Comparison of ENCODE assay signal across 11 cellular contexts in genomic region chr6:54135665-54136370, GRCh38. TPM values are rescaled to one million over a fixed set of nuclear protein-coding genes. Genes with fewer than 3 reads are reported as not detected.
A peak's percentile ranks its signal among the peaks of the same experiment; 100 is the strongest.
DNase-seq lines count a peak whose midpoint lies in the region; ATAC-seq and TF ChIP-seq lines count a peak whose summit lies in the region.
"Had no signal": no experiment of that assay in that cellular context is flagged by ENCODE, and none has a peak within 500 bp of the region (broad histone marks: within the 10 kb centered on the region; RNA-seq: fewer than 3 reads in every experiment).

No MANE protein-coding gene starts in this region.

- H3K4me3 ChIP-seq in left ventricle myocardium inferior, result no peak overlapping the region
- no peak overlapping the region for H3K4me3 ChIP-seq in astrocyte of the spinal cord (ENCODE audit: low read depth, low read length)
- H3K4me3 ChIP-seq in upper lobe of right lung, result no peak overlapping the region
- H3K4me3 ChIP-seq: vagina had no signal

- no peak overlapping the region for H3K27ac ChIP-seq in left ventricle myocardium inferior (replicated peaks)
- no peak overlapping the region for H3K27ac ChIP-seq in upper lobe of right lung
- H3K27ac ChIP-seq: vagina had no signal

- H3K27me3 ChIP-seq in left ventricle myocardium inferior (ENCODE audit: low read depth), result no peaks in the 10 kb centered on the region
- no peaks in the 10 kb centered on the region for H3K27me3 ChIP-seq in upper lobe of right lung
- H3K27me3 ChIP-seq: vagina had no signal

- no peak overlapping the region for H3K4me3 Mint-ChIP-seq in immature natural killer cell

- ATAC-seq in left ventricle myocardium superior, result peak; percentile 24
- peak; percentile 42 for ATAC-seq in upper lobe of right lung

- DNase-seq in left ventricle myocardium superior (no peak), left ventricle myocardium inferior (no peak), astrocyte of the spinal cord (ENCODE audit: low read depth, low spot score) (peak; percentile 75), kidney tubule cell (ENCODE audit: low spot score) (peak; percentile 31), upper lobe of right lung (no peak), GM10266 (ENCODE audit: extremely low spot score) (no peak), immature natural killer cell (no peak), GM13977 (ENCODE audit: low spot score) (no peak)
- DNase-seq: activated effector memory CD4-positive, alpha-beta T cell treated with anti-CD3 and anti-CD28 coated beads, Interleukin-2, amount 50 U/mL, for 16 hours had no signal

- peaks cover 0 to 3% (median 0%) of the 10 kb centered on the region in 3 donors for H3K36me3 Mint-ChIP-seq in immature natural killer cell

- no peak overlapping the region for H3K27ac Mint-ChIP-seq in immature natural killer cell

- TF ChIP-seq CTCF in left ventricle myocardium inferior (IDR thresholded peaks at IDR 0.05; ENCODE audit: borderline replicate concordance) (no peak), astrocyte of the spinal cord (IDR thresholded peaks at IDR 0.05; ENCODE audit: low read depth, low read length) (no peak), upper lobe of right lung (IDR thresholded peaks at IDR 0.05) (no peak), GM10266 (IDR thresholded peaks at IDR 0.05; ENCODE audit: control insufficient read depth, insufficient read depth, low read depth, missing control alignments) (no peak), GM13977 (IDR thresholded peaks at IDR 0.05; ENCODE audit: extremely low read depth, insufficient read depth, missing control alignments) (no peak)

- H3K27me3 Mint-ChIP-seq in immature natural killer cell (ENCODE audit: low read depth in 3 of 3), result peaks cover 0 to 3% (median 0%) of the 10 kb centered on the region in 3 donors

- intact Hi-C loops in left ventricle myocardium superior (cut with micrococcal nuclease), result no loop called here
- intact Hi-C loops in left ventricle myocardium inferior (cut with micrococcal nuclease), result no loop called here
- intact Hi-C loops in upper lobe of right lung (cut with DNase I), result no loop called here

- H3K4me1 ChIP-seq in left ventricle myocardium inferior (peaks cover 80% of the 10 kb centered on the region), upper lobe of right lung (no peaks in the 10 kb centered on the region)
- H3K4me1 ChIP-seq: vagina had no signal

- H3K9me3 Mint-ChIP-seq in immature natural killer cell, result peaks cover 2 to 19% (median 6%) of the 10 kb centered on the region in 6 donors

- H3K36me3 ChIP-seq in left ventricle myocardium inferior (no peaks in the 10 kb centered on the region), upper lobe of right lung (no peaks in the 10 kb centered on the region)
- H3K36me3 ChIP-seq: vagina had no signal

- H3K9me3 ChIP-seq in left ventricle myocardium inferior (replicated peaks), result no peaks in the 10 kb centered on the region
- no peaks in the 10 kb centered on the region for H3K9me3 ChIP-seq in upper lobe of right lung
- H3K9me3 ChIP-seq: vagina had no signal

- H3K4me1 Mint-ChIP-seq in immature natural killer cell, result no peaks in the 10 kb centered on the region

- in situ Hi-C loops in astrocyte of the spinal cord (cut with HindIII; ENCODE audit: low sequenced_read_pairs) (no loop called here), GM13977 (cut with MboI; ENCODE audit: low pct_unique_long_range_greater_than_20kb, low sequenced_read_pairs, unreplicated experiment) (no loop called here)

RNA-seq across cellular contexts. Expression of gene MLIP, which starts 24.6 kb away (rescaled TPM):
- total RNA-seq in left ventricle myocardium superior (436 TPM), left ventricle myocardium inferior (397 TPM), upper lobe of right lung (0.20 TPM)
- not detected for polyA plus RNA-seq in immature natural killer cell
- total RNA-seq: vagina had no signal
- polyA plus RNA-seq: neural cell had no signal

Comparison
In these comparisons a context has a peak if more than half of its experiments do, and no peak if none do; other contexts are left out.
1. DNase-seq: peak in astrocyte of the spinal cord (single experiment) and kidney tubule cell (single experiment); none in left ventricle myocardium superior (single experiment), left ventricle myocardium inferior (single experiment), upper lobe of right lung (single experiment), GM10266 (single experiment), immature natural killer cell (0 of 3) and GM13977 (single experiment).
2. RNA of gene MLIP, which starts 24.6 kb away (total RNA-seq): 436 TPM in left ventricle myocardium superior (single experiment) and 397 TPM in left ventricle myocardium inferior (single experiment); 0.20 TPM in upper lobe of right lung (single experiment); every median in the first group is over 100 times any median in the second.